Comparison of ENCODE assay signal across 8 cellular contexts in genomic region chr19:38228491-38229439, GRCh38. TPM values are rescaled to one million over a fixed set of nuclear protein-coding genes. Genes with fewer than 3 reads are reported as not detected.
DNase-seq lines count a peak whose midpoint lies in the region; ATAC-seq and TF ChIP-seq lines count a peak whose summit lies in the region.

No MANE protein-coding gene starts in this region.

- H3K4me3 ChIP-seq in RWPE2 (ENCODE audit: severe bottlenecking): peak overlapping the region; percentile 27
- H3K4me3 ChIP-seq in fibroblast of villous mesenchyme (ENCODE audit: low read depth, low read length): peak overlapping the region; percentile 47
- peak overlapping the region; percentile 34 for H3K4me3 ChIP-seq in suprapubic skin

- TF ChIP-seq POLR2A in suprapubic skin (IDR thresholded peaks at IDR 0.05): no peak

- no peak overlapping the region for H3K27ac ChIP-seq in RWPE2 (ENCODE audit: poor library complexity, severe bottlenecking)
- no peak overlapping the region for H3K27ac ChIP-seq in suprapubic skin

- H3K27ac Mint-ChIP-seq in activated naive CD4-positive, alpha-beta T cell treated with anti-CD3 and anti-CD28 coated beads, Interleukin-2, amount 10 ng/mL, durations not matched to agents 7 days and 5 days: no peak overlapping the region
- no peak overlapping the region for H3K27ac Mint-ChIP-seq in activated naive CD4-positive, alpha-beta T cell treated with anti-CD3 and anti-CD28 coated beads, Interleukin-2, amount 50 U/mL, for 72 hours

- CTCF ChIA-PET in activated naive CD4-positive, alpha-beta T cell treated with anti-CD3 and anti-CD28 coated beads, Interleukin-2, amount 10 ng/mL, durations not matched to agents 7 days and 5 days (lab: Charles Lee): interaction anchor here (0.9 kb wide), 1 partner anchor 107 kb away, joined by 3 read pairs; the partner anchor contains the start of gene CATSPERG

- no peak for ATAC-seq in activated naive CD4-positive, alpha-beta T cell treated with anti-CD3 and anti-CD28 coated beads, Interleukin-2, amount 50 U/mL, for 72 hours
- no peak for ATAC-seq in RWPE2 (ENCODE audit: low read depth)
- no peak for ATAC-seq in HG03460 (IDR thresholded peaks at IDR 0.05; ENCODE audit: unreplicated experiment)

- TF ChIP-seq CTCF in RWPE2 (IDR thresholded peaks at IDR 0.05; ENCODE audit: poor library complexity, severe bottlenecking) (no peak), fibroblast of villous mesenchyme (IDR thresholded peaks at IDR 0.05; ENCODE audit: insufficient read depth, low read depth, low read length) (no peak), suprapubic skin (IDR thresholded peaks at IDR 0.05) (no peak)

- H3K9me3 Mint-ChIP-seq in activated naive CD4-positive, alpha-beta T cell treated with anti-CD3 and anti-CD28 coated beads, Interleukin-2, amount 10 ng/mL, durations not matched to agents 7 days and 5 days: no peaks in the 10 kb centered on the region
- H3K9me3 Mint-ChIP-seq in activated naive CD4-positive, alpha-beta T cell treated with anti-CD3 and anti-CD28 coated beads, Interleukin-2, amount 50 U/mL, for 72 hours: no peaks in the 10 kb centered on the region

- no peak for TF ChIP-seq EP300 in suprapubic skin (IDR thresholded peaks at IDR 0.05)

- H3K4me1 ChIP-seq in RWPE2 (ENCODE audit: insufficient read depth, poor library complexity, severe bottlenecking): no peaks in the 10 kb centered on the region
- peaks cover 29% of the 10 kb centered on the region for H3K4me1 ChIP-seq in suprapubic skin

- H3K9me3 ChIP-seq in RWPE2 (ENCODE audit: severe bottlenecking) (no peaks in the 10 kb centered on the region), suprapubic skin (no peaks in the 10 kb centered on the region)

- peaks cover 2% of the 10 kb centered on the region for H3K36me3 Mint-ChIP-seq in activated naive CD4-positive, alpha-beta T cell treated with anti-CD3 and anti-CD28 coated beads, Interleukin-2, amount 10 ng/mL, durations not matched to agents 7 days and 5 days
- no peaks in the 10 kb centered on the region for H3K36me3 Mint-ChIP-seq in activated naive CD4-positive, alpha-beta T cell treated with anti-CD3 and anti-CD28 coated beads, Interleukin-2, amount 50 U/mL, for 72 hours

- H3K4me1 Mint-ChIP-seq in activated naive CD4-positive, alpha-beta T cell treated with anti-CD3 and anti-CD28 coated beads, Interleukin-2, amount 10 ng/mL, durations not matched to agents 7 days and 5 days: peaks cover 23% of the 10 kb centered on the region

- DNase-seq in activated naive CD4-positive, alpha-beta T cell treated with anti-CD3 and anti-CD28 coated beads, Interleukin-2, amount 10 ng/mL, durations not matched to agents 7 days and 5 days: no peak
- no peak for DNase-seq in activated naive CD4-positive, alpha-beta T cell treated with anti-CD3 and anti-CD28 coated beads, Interleukin-2, amount 50 U/mL, for 72 hours (ENCODE audit: low spot score in 2 of 2)
- DNase-seq in RWPE2 (ENCODE audit: low spot score) (no peak), fibroblast of villous mesenchyme (ENCODE audit: low read depth) (no peak), suprapubic skin (ENCODE audit: low spot score in 2 of 2) (no peak), cerebellar nuclear complex (lab: John Stamatoyannopoulos, UW) (no peak)
- no peak for DNase-seq in effector CD8-positive, alpha-beta T cell (lab: John Stamatoyannopoulos, UW)

- H3K4me3 Mint-ChIP-seq in activated naive CD4-positive, alpha-beta T cell treated with anti-CD3 and anti-CD28 coated beads, Interleukin-2, amount 10 ng/mL, durations not matched to agents 7 days and 5 days: peak overlapping the region; percentile 54

- H3K36me3 ChIP-seq in RWPE2 (ENCODE audit: low read depth): no peaks in the 10 kb centered on the region
- no peaks in the 10 kb centered on the region for H3K36me3 ChIP-seq in suprapubic skin

- peaks cover 90% of the 10 kb centered on the region for H3K27me3 Mint-ChIP-seq in activated naive CD4-positive, alpha-beta T cell treated with anti-CD3 and anti-CD28 coated beads, Interleukin-2, amount 10 ng/mL, durations not matched to agents 7 days and 5 days

- WGBS in suprapubic skin: 2% methylated on average over 48 of the region's 80 CpGs

- peaks cover 3% of the 10 kb centered on the region for H3K27me3 ChIP-seq in RWPE2 (ENCODE audit: insufficient read depth, poor library complexity, severe bottlenecking)
- peaks cover 69% of the 10 kb centered on the region for H3K27me3 ChIP-seq in suprapubic skin

RNA-seq across cellular contexts. Expression of gene DPF1, which starts 4.7 kb away (rescaled TPM):
- total RNA-seq in activated naive CD4-positive, alpha-beta T cell treated with anti-CD3 and anti-CD28 coated beads, Interleukin-2, amount 50 U/mL, for 72 hours: 1 to 10 TPM in 1 of 2 donors, not detected in 1; 2.1 TPM
- 1.7 and 3.5 TPM in 2 replicates for total RNA-seq in fibroblast of villous mesenchyme
- total RNA-seq in suprapubic skin: 1 to 10 TPM in 1 of 4 donors, not detected in 3; 1.1 TPM

RNA-seq across cellular contexts. Expression of gene PPP1R14A, which starts 27.4 kb away (rescaled TPM):
- total RNA-seq in activated naive CD4-positive, alpha-beta T cell treated with anti-CD3 and anti-CD28 coated beads, Interleukin-2, amount 50 U/mL, for 72 hours: under 1 TPM; 0.46 to 0.74 TPM
- 1.3 and 8.7 TPM in 2 replicates for total RNA-seq in fibroblast of villous mesenchyme
- 10 to 100 TPM in 1 of 4 donors, 1 to 10 TPM in 3; 2.3 to 13.3 (median 7.7) TPM for total RNA-seq in suprapubic skin

RNA-seq across cellular contexts. Expression of gene SPINT2, which starts 35.6 kb away (rescaled TPM):
- 100 to 1,000 TPM in 1 of 2 donors, 10 to 100 TPM in 1; 43.0 to 101 TPM for total RNA-seq in activated naive CD4-positive, alpha-beta T cell treated with anti-CD3 and anti-CD28 coated beads, Interleukin-2, amount 50 U/mL, for 72 hours
- total RNA-seq in fibroblast of villous mesenchyme: 3.5 and 5.5 TPM in 2 replicates
- 100 to 1,000 TPM; 359 to 639 (median 494) TPM for total RNA-seq in suprapubic skin
